ENCODE assay signal across 8 cellular contexts in genomic region chr6:1424306-1424927, GRCh38. TPM values are rescaled to one million over a fixed set of nuclear protein-coding genes. Genes with fewer than 3 reads are reported as not detected.
DNase-seq lines count a peak whose midpoint lies in the region; TF ChIP-seq lines count a peak whose summit lies in the region.

No MANE protein-coding gene starts in this region.

- peak overlapping the region; percentile 14 for H3K4me3 Mint-ChIP-seq in Caco-2 (ENCODE audit: unreplicated experiment)
- no peak overlapping the region for H3K4me3 Mint-ChIP-seq in T-helper 2 cell treated with Interferon-gamma antibody and Interleukin-4, amounts not matched to agents 5 μg/mL and 100 μg/mL, for 36 hours

- H3K27ac Mint-ChIP-seq in Caco-2 (ENCODE audit: unreplicated experiment) = no peak overlapping the region
- no peak overlapping the region for H3K27ac Mint-ChIP-seq in T-helper 2 cell treated with Interferon-gamma antibody and Interleukin-4, amounts not matched to agents 5 μg/mL and 100 μg/mL, for 36 hours

- POLR2A ChIA-PET in Caco-2 (lab: Charles Lee) = interaction anchor here (0.6 kb wide), 1 partner anchor 602 kb away, joined by 7 read pairs; no protein-coding TSS in a partner anchor

- DNase-seq in Caco-2 (peak; percentile 52 to 58), GOT3 (lab: John Stamatoyannopoulos, UW) (peak; percentile 31), colonic mucosa (peak; percentile 59), lung microvascular endothelial cell (ENCODE audit: low read depth in 2 of 2) (peak; percentile 57 to 64), ovary (no peak)
- no peak for DNase-seq in central memory CD4-positive, alpha-beta T cell
- no peak for DNase-seq in T-helper 2 cell treated with Interferon-gamma antibody and Interleukin-4, amounts not matched to agents 5 μg/mL and 100 μg/mL, for 36 hours (ENCODE audit: low spot score)

- no peaks in the 10 kb centered on the region for H3K36me3 ChIP-seq in Caco-2 (ENCODE audit: control insufficient read depth, insufficient read depth, low read length)
- no peaks in the 10 kb centered on the region for H3K36me3 ChIP-seq in colonic mucosa
- no peaks in the 10 kb centered on the region for H3K36me3 ChIP-seq in ovary

- H3K9me3 Mint-ChIP-seq in Caco-2 (ENCODE audit: unreplicated experiment) = peaks cover 9% of the 10 kb centered on the region
- peaks cover 4% of the 10 kb centered on the region for H3K9me3 Mint-ChIP-seq in T-helper 2 cell treated with Interferon-gamma antibody and Interleukin-4, amounts not matched to agents 5 μg/mL and 100 μg/mL, for 36 hours

- H3K4me1 ChIP-seq in Caco-2 (no peaks in the 10 kb centered on the region), colonic mucosa (no peaks in the 10 kb centered on the region), ovary (ENCODE audit: insufficient read depth) (no peaks in the 10 kb centered on the region)

- no TSS peak for BruUV-seq in Caco-2 (replicated peaks; lab: Mats Ljungman, UMichigan)

- no peak overlapping the region for H3K9ac ChIP-seq in colonic mucosa (ENCODE audit: low read depth in 2 of 2, low read length in 2 of 2)

- peak; percentile 55 to 82 for TF ChIP-seq CTCF in Caco-2 (IDR thresholded peaks at IDR 0.05; ENCODE audit: insufficient read depth in 1 of 2, low read depth in 1 of 2, low read length in 1 of 2, severe bottlenecking in 1 of 2, unreplicated experiment in 1 of 2)
- TF ChIP-seq CTCF in colonic mucosa (IDR thresholded peaks at IDR 0.05) = peak; percentile 38
- TF ChIP-seq CTCF in ovary (IDR thresholded peaks at IDR 0.05) = no peak

- peaks cover 3% of the 10 kb centered on the region for H3K27me3 Mint-ChIP-seq in Caco-2 (ENCODE audit: insufficient read depth, unreplicated experiment)
- peaks cover 13% of the 10 kb centered on the region for H3K27me3 Mint-ChIP-seq in T-helper 2 cell treated with Interferon-gamma antibody and Interleukin-4, amounts not matched to agents 5 μg/mL and 100 μg/mL, for 36 hours (ENCODE audit: low read depth)

- CTCF ChIA-PET in Caco-2 (lab: Charles Lee) = interaction anchor here (0.6 to 1.0 kb wide), 11 partner anchors 10 to 951 kb away, joined by 3 to 10 read pairs (median 4); no protein-coding TSS in a partner anchor

- H3K9me3 ChIP-seq in Caco-2 (peaks cover 11% of the 10 kb centered on the region; the same call in 1 of the 2 replicates), colonic mucosa (no peaks in the 10 kb centered on the region), ovary (no peaks in the 10 kb centered on the region)

- no peaks in the 10 kb centered on the region for H3K4me1 Mint-ChIP-seq in Caco-2 (ENCODE audit: low read depth, unreplicated experiment)
- peaks cover 2% of the 10 kb centered on the region for H3K4me1 Mint-ChIP-seq in T-helper 2 cell treated with Interferon-gamma antibody and Interleukin-4, amounts not matched to agents 5 μg/mL and 100 μg/mL, for 36 hours (ENCODE audit: low read depth)

- H3K36me3 Mint-ChIP-seq in Caco-2 (ENCODE audit: insufficient read depth, unreplicated experiment) = no peaks in the 10 kb centered on the region
- no peaks in the 10 kb centered on the region for H3K36me3 Mint-ChIP-seq in T-helper 2 cell treated with Interferon-gamma antibody and Interleukin-4, amounts not matched to agents 5 μg/mL and 100 μg/mL, for 36 hours (ENCODE audit: low read depth)

- intact Hi-C loops in Caco-2 (cut with micrococcal nuclease; ENCODE audit: unreplicated experiment) (no loop called here), colonic mucosa (cut with DNase I) (no loop called here), ovary (cut with DNase I) (no loop called here)

- H3K27me3 ChIP-seq in Caco-2 (replicated peaks; ENCODE audit: control insufficient read depth, insufficient read depth, low read length) = no peaks in the 10 kb centered on the region
- H3K27me3 ChIP-seq in colonic mucosa = no peaks in the 10 kb centered on the region
- no peaks in the 10 kb centered on the region for H3K27me3 ChIP-seq in ovary

- WGBS in ovary, 3 donors = 25 to 29% (median 28%) methylated on average over 16 of the region's 16 CpGs

- no peak overlapping the region for H3K4me3 ChIP-seq in Caco-2 (ENCODE audit: low read depth, low read length)
- H3K4me3 ChIP-seq in colonic mucosa = no peak overlapping the region
- no peak overlapping the region for H3K4me3 ChIP-seq in ovary

- TF ChIP-seq POLR2A in ovary (IDR thresholded peaks at IDR 0.05) = no peak

- H3K27ac ChIP-seq in colonic mucosa = no peak overlapping the region
- no peak overlapping the region for H3K27ac ChIP-seq in ovary

- TF ChIP-seq EP300 in ovary (IDR thresholded peaks at IDR 0.05) = no peak

TF ChIP-seq in PFSK-1, 5 proteins besides CTCF, POLR2A, EP300 and RAD21:
- TF ChIP-seq REST (IDR thresholded peaks at IDR 0.05; ENCODE audit: insufficient read depth in 1 of 2, low read depth in 2 of 2, low read length in 2 of 2) (peak; percentile 41 to 85; a peak in 3 of 4 replicates), TAF1 (IDR thresholded peaks at IDR 0.05; ENCODE audit: borderline replicate concordance, insufficient read depth, low read length) (no peak), POLR2AphosphoS5 (IDR thresholded peaks at IDR 0.05; ENCODE audit: low read depth, low read length) (no peak), FOXP2 (optimal IDR thresholded peaks at IDR 0.05; ENCODE audit: borderline replicate concordance, extremely low read depth, extremely low read length, insufficient read depth) (no peak)

RNA-seq across cellular contexts. Expression of gene FOXF2, which starts 35.0 kb away (rescaled TPM):
- 0.79 and 0.88 TPM in 2 replicates for total RNA-seq in Caco-2 (2022)
- 16.4 TPM for polyA plus RNA-seq in PFSK-1 (2012; ENCODE audit: insufficient read length, low read depth)
- total RNA-seq in colonic mucosa = 1 to 10 TPM; 4.2 to 8.4 TPM
- total RNA-seq in lung microvascular endothelial cell = not detected in 2 replicates
- total RNA-seq in ovary = under 1 TPM in 2 of 7 donors, not detected in 5; 0.10 to 0.12 TPM
- under 1 TPM; 0.05 to 0.18 TPM for polyA plus RNA-seq in ovary

Comparison
In these comparisons a context has a peak if more than half of its experiments do, and no peak if none do; other contexts are left out.
1. DNase-seq: peak in Caco-2 (2 of 2), GOT3 (single experiment), colonic mucosa (single experiment) and lung microvascular endothelial cell (2 of 2); none in central memory CD4-positive, alpha-beta T cell (single experiment), ovary (0 of 5) and T-helper 2 cell treated with Interferon-gamma antibody and Interleukin-4, amounts not matched to agents 5 μg/mL and 100 μg/mL, for 36 hours (single experiment).
2. CTCF ChIP-seq: peak in Caco-2 (2 of 2) and colonic mucosa (single experiment); none in ovary (0 of 3).